In genomic region chr11:132556316-132556715, GRCh38 we compare ENCODE assay signal across 24 cellular contexts.
"Had no signal": no experiment of that assay in that cellular context is flagged by ENCODE, and none has a peak within 500 bp of the region (broad histone marks: within the 10 kb centered on the region; RNA-seq: fewer than 3 reads in every experiment).

No MANE protein-coding gene starts in this region.

- H3K9me3 ChIP-seq: neutrophil, ovary, psoas muscle, thoracic aorta, vagina had no signal

- H3K4me2 ChIP-seq: hepatocyte had no signal

- H3K27ac ChIP-seq: hepatocyte, left ventricle myocardium inferior, neutrophil, ovary, psoas muscle, right atrium auricular region, spleen, thoracic aorta, vagina had no signal

- H3K4me3 ChIP-seq: hepatocyte, left ventricle myocardium inferior, ovary, psoas muscle, right atrium auricular region, spleen, thoracic aorta, vagina had no signal

- H3K36me3 ChIP-seq: left ventricle myocardium inferior, neutrophil, ovary, right atrium auricular region, spleen, thoracic aorta, vagina had no signal

- H3K79me2 ChIP-seq: hepatocyte had no signal

- ATAC-seq: activated CD4-positive, alpha-beta T cell treated with anti-CD3 and anti-CD28 coated beads for 36 hours; psoas muscle had no signal

- H3K4me1 ChIP-seq: left ventricle myocardium inferior, psoas muscle, right atrium auricular region, vagina had no signal

- DNase-seq: activated B cell treated with CpG ODN at 0.5 μM for 24 hours; activated CD4-positive, alpha-beta T cell treated with anti-CD3 and anti-CD28 coated beads for 36 hours; activated CD4-positive, alpha-beta T cell treated with anti-CD3 and anti-CD28 coated beads, Interleukin-2, amount 50 U/mL, for 48 hours; activated CD8-positive, alpha-beta memory T cell treated with anti-CD3 and anti-CD28 coated beads, Interleukin-2, amount 50 U/mL, for 48 hours; activated naive CD4-positive, alpha-beta T cell treated with Interleukin-2 at 50 U/mL for 16 hours; activated naive CD8-positive, alpha-beta T cell treated with anti-CD3 and anti-CD28 coated beads for 36 hours; activated T-cell treated with anti-CD3 and anti-CD28 coated beads, Interleukin-2, amount 50 U/mL, for 48 hours; central memory CD4-positive, alpha-beta T cell; effector memory CD4-positive, alpha-beta T cell; foreskin melanocyte; glutamatergic neuron; immature natural killer cell; left ventricle myocardium inferior; mammary epithelial cell; ovary; psoas muscle; spleen; stimulated activated CD4-positive, alpha-beta T cell treated with anti-CD3 and anti-CD28 coated beads, Interleukin-4, amount 100 ng/mL, for 1 hour; stimulated activated naive CD4-positive, alpha-beta T cell treated with Interleukin-2 at 50 U/mL for 16 hours had no signal

- H3K27me3 ChIP-seq: hepatocyte, neutrophil, ovary, right atrium auricular region, spleen, vagina had no signal
